ENCODE assay signal across 12 cellular contexts in genomic region chr2:33785201-33786106, GRCh38.
A peak's percentile ranks its signal among the peaks of the same experiment; 100 is the strongest.
DNase-seq lines count a peak whose midpoint lies in the region; ATAC-seq and TF ChIP-seq lines count a peak whose summit lies in the region.
"Had no signal": no experiment of that assay in that cellular context is flagged by ENCODE, and none has a peak within 500 bp of the region (broad histone marks: within the 10 kb centered on the region; RNA-seq: fewer than 3 reads in every experiment).

No MANE protein-coding gene starts in this region.

- H3K9me3 ChIP-seq in parathyroid adenoma (ENCODE audit: control insufficient read depth, low read length) = no peaks in the 10 kb centered on the region
- H3K9me3 ChIP-seq in mucosa of descending colon = peaks cover 4% of the 10 kb centered on the region

- in situ Hi-C loops in ACHN (cut with HindIII; ENCODE audit: low pct_ligation_motif_present, low pct_unique_long_range_greater_than_20kb, low sequenced_read_pairs) = no loop called here

- no peak overlapping the region for H3K4me2 ChIP-seq in parathyroid adenoma (ENCODE audit: low read length)

- TF ChIP-seq CTCF in parathyroid adenoma (IDR thresholded peaks at IDR 0.05) (no peak), HFFc6 (IDR thresholded peaks at IDR 0.05) (no peak), mucosa of descending colon (IDR thresholded peaks at IDR 0.05) (no peak)

- DNase-seq in NCI-H2227 (lab: John Stamatoyannopoulos, UW; ENCODE audit: unreplicated experiment) = no peak
- DNase-seq in HFFc6 = no peak
- no peak for DNase-seq in ACHN
- no peak for DNase-seq in mucosa of descending colon
- DNase-seq: activated CD4-positive, alpha-beta T cell treated with anti-CD3 and anti-CD28 coated beads, Interleukin-2, amount 50 U/mL, for 4 hours; DMS79; nephron progenitor cell had no signal

- no peak overlapping the region for H3K4me3 Mint-ChIP-seq in HFFc6
- H3K4me3 Mint-ChIP-seq: nephron progenitor cell had no signal

- no peaks in the 10 kb centered on the region for H3K36me3 ChIP-seq in parathyroid adenoma (ENCODE audit: control insufficient read depth, insufficient read depth, low read length)
- no peaks in the 10 kb centered on the region for H3K36me3 ChIP-seq in mucosa of descending colon (ENCODE audit: low read depth)
- H3K36me3 ChIP-seq: cardiac muscle cell had no signal

- H3K4me1 ChIP-seq in parathyroid adenoma (peaks cover 9% of the 10 kb centered on the region), mucosa of descending colon (ENCODE audit: low read depth) (no peaks in the 10 kb centered on the region)

- intact Hi-C loops in mucosa of descending colon (cut with DNase I, micrococcal nuclease) = no loop called here

- H3K27me3 Mint-ChIP-seq in HFFc6 (ENCODE audit: insufficient read depth) = no peaks in the 10 kb centered on the region

- H3K27ac ChIP-seq in parathyroid adenoma = no peak overlapping the region
- H3K27ac ChIP-seq: cardiac muscle cell had no signal

- H3K9me3 Mint-ChIP-seq in HFFc6 = peaks cover 11% of the 10 kb centered on the region
- H3K9me3 Mint-ChIP-seq: nephron progenitor cell had no signal

- H3K9ac ChIP-seq in parathyroid adenoma = no peak overlapping the region

- no peak overlapping the region for H3K27ac Mint-ChIP-seq in HFFc6

- H3K4me1 Mint-ChIP-seq in HFFc6 (ENCODE audit: low read depth) = no peaks in the 10 kb centered on the region; the same call in 1 of the 2 replicates

- no peaks in the 10 kb centered on the region for H3K79me2 ChIP-seq in parathyroid adenoma

- H2AFZ ChIP-seq in parathyroid adenoma = peak overlapping the region; percentile 41

- H3K4me3 ChIP-seq in parathyroid adenoma (ENCODE audit: low read depth, low read length) (no peak overlapping the region), mucosa of descending colon (no peak overlapping the region)
- H3K4me3 ChIP-seq: cardiac muscle cell had no signal

- no peaks in the 10 kb centered on the region for H3K36me3 Mint-ChIP-seq in HFFc6 (ENCODE audit: low read depth)

- ATAC-seq in GM18873 (IDR thresholded peaks at IDR 0.05; ENCODE audit: low FRiP score, unreplicated experiment) = peak; percentile 92
- peak; percentile 94 for ATAC-seq in HG02623 (IDR thresholded peaks at IDR 0.05; ENCODE audit: unreplicated experiment)
- peak; percentile 94 for ATAC-seq in HG03558 (IDR thresholded peaks at IDR 0.05; ENCODE audit: extremely low read depth, unreplicated experiment)
- ATAC-seq in mucosa of descending colon = no peak

- no peaks in the 10 kb centered on the region for H3K27me3 ChIP-seq in parathyroid adenoma (ENCODE audit: control insufficient read depth, insufficient read depth, low read length)
- H3K27me3 ChIP-seq: cardiac muscle cell had no signal
